Comparison of ENCODE assay signal across 8 cellular contexts in the genomic region with DNA sequence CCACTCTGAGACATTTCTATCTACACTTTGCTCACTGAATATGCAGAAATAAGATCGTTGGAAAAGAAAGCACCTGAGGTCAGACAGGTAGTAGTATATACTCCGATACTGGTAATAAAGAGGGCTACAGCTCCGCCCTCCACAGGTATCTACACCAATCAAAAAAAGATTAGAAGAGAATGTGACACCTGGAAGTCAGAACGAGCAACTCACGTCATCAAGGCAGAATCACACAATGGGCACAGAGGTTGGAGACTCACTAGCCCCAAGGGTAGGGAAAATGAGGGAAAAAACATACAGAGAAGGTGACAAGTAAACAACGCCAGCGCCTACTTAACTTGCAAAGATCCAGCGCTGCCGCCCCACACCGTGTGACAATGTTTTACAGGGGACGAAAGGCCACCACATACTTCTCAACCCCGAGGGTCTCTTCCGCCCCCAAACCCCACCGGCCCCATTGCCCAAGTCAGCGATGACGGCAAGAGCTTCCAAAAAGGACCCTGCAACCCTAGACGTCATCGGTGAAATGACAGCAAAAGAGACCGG. TPM values are rescaled to one million over a fixed set of nuclear protein-coding genes. Genes with fewer than 3 reads are reported as not detected.
A peak's percentile ranks its signal among the peaks of the same experiment; 100 is the strongest.
DNase-seq lines count a peak whose midpoint lies in the region; ATAC-seq and TF ChIP-seq lines count a peak whose summit lies in the region.

No MANE protein-coding gene starts in this region.

- 6% methylated on average over 9 of the region's 19 CpGs for WGBS in SK-N-SH (ENCODE audit: low lambda C conversion rate)

- H3K4me1 ChIP-seq in ES-I3 (ENCODE audit: insufficient read depth, low read length) (peaks cover 6% of the 10 kb centered on the region; the same call in 1 of the 2 replicates), SK-N-SH (ENCODE audit: control insufficient read depth in 1 of 2, insufficient read depth in 2 of 2, low read depth in 1 of 2, low read length in 1 of 2) (peaks cover 4 to 5% of the 10 kb centered on the region in 2 experiments; a peak in 3 of 4 replicates)

- peak overlapping the region; percentile 98 for H2AFZ ChIP-seq in SK-N-SH (ENCODE audit: low read depth)

- TF ChIP-seq CTCF in SK-N-SH (IDR thresholded peaks at IDR 0.05) (no peak), kidney epithelial cell (IDR thresholded peaks at IDR 0.05; ENCODE audit: insufficient read depth, low read length, poor library complexity, severe bottlenecking) (no peak)

- H3K4me3 ChIP-seq in SK-N-SH (ENCODE audit: low read depth in 2 of 2, low read length in 1 of 2) (peak overlapping the region; percentile 79 to 83), kidney epithelial cell (ENCODE audit: low read depth, low read length) (peak overlapping the region; percentile 97)

- H3K4me2 ChIP-seq in SK-N-SH: peak overlapping the region; percentile 85

- TF ChIP-seq EP300 in SK-N-SH (IDR thresholded peaks at IDR 0.05; ENCODE audit: borderline replicate concordance in 1 of 2, low read depth in 1 of 2, low read length in 1 of 2): no peak

- CTCF ChIA-PET in SK-N-SH (lab: Yijun Ruan, JAX): interaction anchor here (0.6 to 3.0 kb wide), 16 partner anchors 13 to 821 kb away, joined by 3 to 15 read pairs (median 4); no protein-coding TSS in a partner anchor

- no peaks in the 10 kb centered on the region for H3F3A ChIP-seq in SK-N-SH (replicated peaks; ENCODE audit: insufficient read depth)

- POLR2A ChIA-PET in SK-N-SH (lab: Yijun Ruan, JAX): no interaction called here

- no peaks in the 10 kb centered on the region for H4K20me1 ChIP-seq in SK-N-SH (ENCODE audit: insufficient read depth)

- no peaks in the 10 kb centered on the region for H3K9me2 ChIP-seq in SK-N-SH

- DNase-seq in Kasumi-1 (lab: John Stamatoyannopoulos, UW) (peak; percentile 18 to 43), SK-N-SH (no peak), cerebellar cortex (ENCODE audit: low spot score) (peak; percentile 92), kidney epithelial cell (ENCODE audit: low read depth) (peak; percentile 45), COLO829 (ENCODE audit: low spot score) (no peak)
- DNase-seq in stimulated activated CD4-positive, alpha-beta T cell treated with anti-CD3 and anti-CD28 coated beads, Interleukin-4, amount 100 ng/mL, for 24 hours: peak; percentile 28

- H3K36me3 ChIP-seq in ES-I3 (ENCODE audit: insufficient read depth, low read length): no peaks in the 10 kb centered on the region
- H3K36me3 ChIP-seq in SK-N-SH (replicated peaks in 1 of 2; ENCODE audit: control insufficient read depth in 1 of 2, insufficient read depth in 2 of 2, low read length in 1 of 2): no peaks in the 10 kb centered on the region
- H3K36me3 ChIP-seq in kidney epithelial cell (ENCODE audit: control insufficient read depth, insufficient read depth, low read length): no peaks in the 10 kb centered on the region

- peak; percentile 30 for ATAC-seq in GM21619 (IDR thresholded peaks at IDR 0.05; ENCODE audit: unreplicated experiment)

- H3K9me3 ChIP-seq in ES-I3 (ENCODE audit: control insufficient read depth, insufficient read depth, low read length) (no peaks in the 10 kb centered on the region), SK-N-SH (no peaks in the 10 kb centered on the region)

- H3K27me3 ChIP-seq in SK-N-SH (ENCODE audit: insufficient read depth) (no peaks in the 10 kb centered on the region), kidney epithelial cell (ENCODE audit: control insufficient read depth, insufficient read depth, low read length) (no peaks in the 10 kb centered on the region)

- TF ChIP-seq RAD21 in SK-N-SH (IDR thresholded peaks at IDR 0.05; ENCODE audit: low read length): no peak

- peak overlapping the region; percentile 38 to 77 for H3K27ac ChIP-seq in SK-N-SH (ENCODE audit: low read depth in 2 of 2, low read length in 1 of 2)

- peaks cover 9% of the 10 kb centered on the region; the same call in 1 of the 2 replicates for H3K79me2 ChIP-seq in SK-N-SH (ENCODE audit: insufficient read depth)

- peak overlapping the region; percentile 81 for H3K9ac ChIP-seq in ES-I3 (ENCODE audit: low read depth, low read length)
- H3K9ac ChIP-seq in SK-N-SH: peak overlapping the region; percentile 77

TF ChIP-seq in SK-N-SH, 30 proteins besides CTCF, POLR2A, EP300 and RAD21:
- TF ChIP-seq ELF1 (IDR thresholded peaks at IDR 0.05) (no peak), YY1 (IDR thresholded peaks at IDR 0.05; ENCODE audit: low read depth) (no peak), RXRA (IDR thresholded peaks at IDR 0.05; ENCODE audit: borderline replicate concordance, low read depth) (no peak), GATA2 (CRISPR knock-in tag; IDR thresholded peaks at IDR 0.05) (no peak), NFIC (IDR thresholded peaks at IDR 0.05; ENCODE audit: borderline replicate concordance) (no peak), NRF1 (IDR thresholded peaks at IDR 0.05; ENCODE audit: low read depth, low read length) (no peak), FOXJ3 (CRISPR knock-in tag; IDR thresholded peaks at IDR 0.05) (no peak), TAF1 (IDR thresholded peaks at IDR 0.05; ENCODE audit: borderline replicate concordance, low read depth, low read length) (no peak), TCF12 (IDR thresholded peaks at IDR 0.05) (no peak)
- TF ChIP-seq, protein P1, sequence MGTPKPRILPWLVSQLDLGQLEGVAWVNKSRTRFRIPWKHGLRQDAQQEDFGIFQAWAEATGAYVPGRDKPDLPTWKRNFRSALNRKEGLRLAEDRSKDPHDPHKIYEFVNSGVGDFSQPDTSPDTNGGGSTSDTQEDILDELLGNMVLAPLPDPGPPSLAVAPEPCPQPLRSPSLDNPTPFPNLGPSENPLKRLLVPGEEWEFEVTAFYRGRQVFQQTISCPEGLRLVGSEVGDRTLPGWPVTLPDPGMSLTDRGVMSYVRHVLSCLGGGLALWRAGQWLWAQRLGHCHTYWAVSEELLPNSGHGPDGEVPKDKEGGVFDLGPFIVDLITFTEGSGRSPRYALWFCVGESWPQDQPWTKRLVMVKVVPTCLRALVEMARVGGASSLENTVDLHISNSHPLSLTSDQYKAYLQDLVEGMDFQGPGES (IDR thresholded peaks at IDR 0.05; ENCODE audit: low read depth, low read length): no peak
- TF ChIP-seq, protein P2, sequence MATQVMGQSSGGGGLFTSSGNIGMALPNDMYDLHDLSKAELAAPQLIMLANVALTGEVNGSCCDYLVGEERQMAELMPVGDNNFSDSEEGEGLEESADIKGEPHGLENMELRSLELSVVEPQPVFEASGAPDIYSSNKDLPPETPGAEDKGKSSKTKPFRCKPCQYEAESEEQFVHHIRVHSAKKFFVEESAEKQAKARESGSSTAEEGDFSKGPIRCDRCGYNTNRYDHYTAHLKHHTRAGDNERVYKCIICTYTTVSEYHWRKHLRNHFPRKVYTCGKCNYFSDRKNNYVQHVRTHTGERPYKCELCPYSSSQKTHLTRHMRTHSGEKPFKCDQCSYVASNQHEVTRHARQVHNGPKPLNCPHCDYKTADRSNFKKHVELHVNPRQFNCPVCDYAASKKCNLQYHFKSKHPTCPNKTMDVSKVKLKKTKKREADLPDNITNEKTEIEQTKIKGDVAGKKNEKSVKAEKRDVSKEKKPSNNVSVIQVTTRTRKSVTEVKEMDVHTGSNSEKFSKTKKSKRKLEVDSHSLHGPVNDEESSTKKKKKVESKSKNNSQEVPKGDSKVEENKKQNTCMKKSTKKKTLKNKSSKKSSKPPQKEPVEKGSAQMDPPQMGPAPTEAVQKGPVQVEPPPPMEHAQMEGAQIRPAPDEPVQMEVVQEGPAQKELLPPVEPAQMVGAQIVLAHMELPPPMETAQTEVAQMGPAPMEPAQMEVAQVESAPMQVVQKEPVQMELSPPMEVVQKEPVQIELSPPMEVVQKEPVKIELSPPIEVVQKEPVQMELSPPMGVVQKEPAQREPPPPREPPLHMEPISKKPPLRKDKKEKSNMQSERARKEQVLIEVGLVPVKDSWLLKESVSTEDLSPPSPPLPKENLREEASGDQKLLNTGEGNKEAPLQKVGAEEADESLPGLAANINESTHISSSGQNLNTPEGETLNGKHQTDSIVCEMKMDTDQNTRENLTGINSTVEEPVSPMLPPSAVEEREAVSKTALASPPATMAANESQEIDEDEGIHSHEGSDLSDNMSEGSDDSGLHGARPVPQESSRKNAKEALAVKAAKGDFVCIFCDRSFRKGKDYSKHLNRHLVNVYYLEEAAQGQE (IDR thresholded peaks at IDR 0.05; ENCODE audit: low read depth, low read length): no peak
- TF ChIP-seq, protein P3, sequence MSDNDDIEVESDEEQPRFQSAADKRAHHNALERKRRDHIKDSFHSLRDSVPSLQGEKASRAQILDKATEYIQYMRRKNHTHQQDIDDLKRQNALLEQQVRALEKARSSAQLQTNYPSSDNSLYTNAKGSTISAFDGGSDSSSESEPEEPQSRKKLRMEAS (IDR thresholded peaks at IDR 0.05; ENCODE audit: low read depth): no peak

RNA-seq across cellular contexts. Expression of a gene that starts 0.7 kb away (rescaled TPM):
- polyA plus RNA-seq in SK-N-SH (2012; rRNA removed): 6.5 and 7.8 TPM in 2 replicates
- polyA plus RNA-seq in SK-N-SH (2012; cell fraction: cytosol; rRNA removed): 10.8 and 15.0 TPM in 2 replicates
- polyA plus RNA-seq in SK-N-SH (2012; cell fraction: nucleus; rRNA removed): 1.8 and 5.1 TPM in 2 replicates
- total RNA-seq in kidney epithelial cell: 31.5 and 33.6 TPM in 2 replicates

Comparison
In these comparisons a context has a peak if more than half of its experiments do, and no peak if none do; other contexts are left out.
1. DNase-seq: peak in Kasumi-1 (2 of 2), cerebellar cortex (single experiment), kidney epithelial cell (single experiment) and stimulated activated CD4-positive, alpha-beta T cell treated with anti-CD3 and anti-CD28 coated beads, Interleukin-4, amount 100 ng/mL, for 24 hours (single experiment); none in SK-N-SH (single experiment) and COLO829 (single experiment).